1 cellular context compared by ENCODE assay signal in genomic region chr11:61747389-61748285, GRCh38.
A peak's percentile ranks its signal among the peaks of the same experiment; 100 is the strongest.
TF ChIP-seq lines count a peak whose summit lies in the region.

No MANE protein-coding gene starts in this region.

TF ChIP-seq in HepG2, 621 proteins besides CTCF, POLR2A, EP300 and RAD21 (continued from another document and continues in another):
- TF ChIP-seq KIAA2018 (CRISPR knock-in tag; IDR thresholded peaks at IDR 0.05; ENCODE audit: borderline replicate concordance) (no peak), ZNF580 (CRISPR knock-in tag; IDR thresholded peaks at IDR 0.05; ENCODE audit: borderline replicate concordance, low read depth) (peak; percentile 86; the same call in 1 of the 2 replicates), GPN1 (CRISPR knock-in tag; IDR thresholded peaks at IDR 0.05; ENCODE audit: borderline replicate concordance) (no peak), HDAC2 (CRISPR knock-in tag; IDR thresholded peaks at IDR 0.05) (peak; percentile 84; the same call in 1 of the 2 replicates), ZNF124 (CRISPR knock-in tag; IDR thresholded peaks at IDR 0.05) (0 out of 2 replicates have a peak, but pooled peaks have one; percentile 32), NCOA2 (CRISPR knock-in tag; IDR thresholded peaks at IDR 0.05) (peak; percentile 38; the same call in 1 of the 2 replicates), ZNF878 (CRISPR knock-in tag; IDR thresholded peaks at IDR 0.05) (no peak; the same call in 1 of the 2 replicates), GFI1 (CRISPR knock-in tag; IDR thresholded peaks at IDR 0.05; ENCODE audit: borderline replicate concordance) (peak; percentile 73), HNF4A (CRISPR knock-in tag; IDR thresholded peaks at IDR 0.05) (peak; percentile 33; the same call in 1 of the 2 replicates), FOSL2 (CRISPR knock-in tag; IDR thresholded peaks at IDR 0.05) (peak; percentile 45; the same call in 1 of the 2 replicates), ZNF224 (CRISPR knock-in tag; IDR thresholded peaks at IDR 0.05) (no peak), ZMYM4 (CRISPR knock-in tag; IDR thresholded peaks at IDR 0.05) (no peak), ZNF121 (CRISPR knock-in tag; IDR thresholded peaks at IDR 0.05) (peak; percentile 48; the same call in 1 of the 2 replicates), RELA (CRISPR knock-in tag; IDR thresholded peaks at IDR 0.05) (no peak; the same call in 1 of the 2 replicates), ELF1 (CRISPR knock-in tag; IDR thresholded peaks at IDR 0.05) (peak; percentile 72), TFAP4 (IDR thresholded peaks at IDR 0.05; ENCODE audit: borderline replicate concordance, low read depth) (peak; percentile 80; the same call in 1 of the 2 replicates), IKZF1 (IDR thresholded peaks at IDR 0.05) (no peak), HMG20B (CRISPR knock-in tag; conservative IDR thresholded peaks at IDR 0.05) (no peak), LBX2 (CRISPR knock-in tag; IDR thresholded peaks at IDR 0.05; ENCODE audit: borderline replicate concordance) (no peak), ZKSCAN5 (CRISPR knock-in tag; IDR thresholded peaks at IDR 0.05) (no peak), ZNF788 (CRISPR knock-in tag; IDR thresholded peaks at IDR 0.05; ENCODE audit: borderline replicate concordance) (peak; percentile 32; the same call in 1 of the 2 replicates), ZSCAN9 (CRISPR knock-in tag; IDR thresholded peaks at IDR 0.05; ENCODE audit: borderline replicate concordance) (no peak), KMT2B (CRISPR knock-in tag; IDR thresholded peaks at IDR 0.05) (no peak), HNF1B (CRISPR knock-in tag; IDR thresholded peaks at IDR 0.05) (no peak), SNAPC5 (CRISPR knock-in tag; IDR thresholded peaks at IDR 0.05; ENCODE audit: borderline replicate concordance) (peak; percentile 47; the same call in 1 of the 2 replicates), SAFB2 (CRISPR knock-in tag; IDR thresholded peaks at IDR 0.05; ENCODE audit: borderline replicate concordance, low read depth) (no peak; the same call in 1 of the 2 replicates), ZNF230 (CRISPR knock-in tag; IDR thresholded peaks at IDR 0.05) (peak; percentile 71; the same call in 1 of the 2 replicates), MTERF4 (CRISPR knock-in tag; IDR thresholded peaks at IDR 0.05) (no peak), TARDBP (CRISPR knock-in tag; IDR thresholded peaks at IDR 0.05) (peak; percentile 69; the same call in 1 of the 2 replicates), ZNF18 (CRISPR knock-in tag; IDR thresholded peaks at IDR 0.05; ENCODE audit: insufficient replicate concordance) (no peak), KDM2A (CRISPR knock-in tag; IDR thresholded peaks at IDR 0.05; ENCODE audit: borderline replicate concordance, low read depth) (peak; percentile 87), TOE1 (CRISPR knock-in tag; IDR thresholded peaks at IDR 0.05) (no peak), ZNF142 (CRISPR knock-in tag; IDR thresholded peaks at IDR 0.05) (no peak), CREB1 (IDR thresholded peaks at IDR 0.05) (no peak), CREB1 (CRISPR knock-in tag; IDR thresholded peaks at IDR 0.05) (no peak), ERF (CRISPR knock-in tag; IDR thresholded peaks at IDR 0.05) (peak; percentile 53; the same call in 1 of the 2 replicates), CERS6 (CRISPR knock-in tag; IDR thresholded peaks at IDR 0.05) (no peak), ZNF567 (CRISPR knock-in tag; IDR thresholded peaks at IDR 0.05; ENCODE audit: borderline replicate concordance) (0 out of 2 replicates have a peak, but pooled peaks have one; percentile 22), GATAD1 (CRISPR knock-in tag; IDR thresholded peaks at IDR 0.05) (peak; percentile 66; the same call in 1 of the 2 replicates)
